Comparison of ENCODE assay signal across 29 cellular contexts in the genomic region with DNA sequence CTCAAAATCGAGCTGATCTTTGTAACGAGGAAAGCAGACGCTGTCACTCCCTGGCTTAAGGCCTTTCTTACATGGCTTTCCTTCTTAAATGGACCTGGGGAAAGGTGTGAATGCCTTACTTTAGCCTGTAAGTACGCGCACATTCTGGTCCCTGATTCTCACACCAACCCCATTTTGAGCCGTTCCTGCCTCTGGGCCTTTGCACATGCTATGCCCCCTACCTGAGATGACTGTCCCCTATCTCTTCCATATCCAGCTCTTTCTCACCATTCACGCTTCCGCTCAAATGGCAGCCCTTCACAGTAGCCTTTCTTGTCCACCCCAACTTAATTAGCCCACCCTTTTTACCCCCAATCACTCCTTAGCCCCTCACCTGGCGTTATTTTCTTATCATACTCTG.
"Had no signal": no experiment of that assay in that cellular context is flagged by ENCODE, and none has a peak within 500 bp of the region (broad histone marks: within the 10 kb centered on the region; RNA-seq: fewer than 3 reads in every experiment).

No MANE protein-coding gene starts in this region.

- ATAC-seq: naive thymus-derived CD8-positive, alpha-beta T cell; natural killer cell treated with Interleukin-12 subunit alpha and Interleukin-12 subunit beta and Interleukin-15 and Interleukin-18, amount 100 ng/mL, for 72 hours; psoas muscle; right cardiac atrium; right lobe of liver; stimulated activated effector memory CD8-positive, alpha-beta T cell treated with anti-CD3 and anti-CD28 coated beads, Interleukin-12 subunit alpha, Interleukin-12 subunit beta, amount 100 ng/mL, for 72 hours; stimulated activated naive CD8-positive, alpha-beta T cell treated with anti-CD3 and anti-CD28 coated beads, Interleukin-15, amount 100 ng/mL, for 72 hours; stimulated activated naive CD8-positive, alpha-beta T cell treated with anti-CD3 and anti-CD28 coated beads, Interleukin-15, Interleukin-2, amounts not matched to agents 100 U/mL and 50 U/mL, for 24 hours; upper lobe of right lung had no signal

- FAIRE-seq: small intestine had no signal

- H3K27ac Mint-ChIP-seq: natural killer cell treated with Interleukin-12 subunit alpha and Interleukin-12 subunit beta and Interleukin-15 and Interleukin-18, amount 100 ng/mL, for 72 hours; nephron progenitor cell; progenitor cell of endocrine pancreas; stimulated activated effector memory CD8-positive, alpha-beta T cell treated with anti-CD3 and anti-CD28 coated beads, Interleukin-12 subunit alpha, Interleukin-12 subunit beta, amount 100 ng/mL, for 72 hours; stimulated activated naive CD8-positive, alpha-beta T cell treated with anti-CD3 and anti-CD28 coated beads, Interleukin-15, amount 100 ng/mL, for 72 hours; type B pancreatic cell had no signal

- H3K36me3 ChIP-seq: ovary, right lobe of liver, sigmoid colon, suprapubic skin, tibial artery, transverse colon, upper lobe of right lung, uterus had no signal

- H3K27ac ChIP-seq: ovary, parathyroid adenoma, psoas muscle, right lobe of liver, sigmoid colon, suprapubic skin, testis, tibial artery, transverse colon, upper lobe of right lung, uterus had no signal

- H3K27me3 ChIP-seq: ovary, right lobe of liver, sigmoid colon, suprapubic skin, testis, tibial artery, transverse colon, upper lobe of right lung, uterus had no signal

- H3K36me3 Mint-ChIP-seq: naive thymus-derived CD8-positive, alpha-beta T cell; natural killer cell treated with Interleukin-12 subunit alpha and Interleukin-12 subunit beta and Interleukin-15 and Interleukin-18, amount 100 ng/mL, for 72 hours; stimulated activated effector memory CD8-positive, alpha-beta T cell treated with anti-CD3 and anti-CD28 coated beads, Interleukin-12 subunit alpha, Interleukin-12 subunit beta, amount 100 ng/mL, for 72 hours; type B pancreatic cell had no signal

- H3K4me3 ChIP-seq: ovary, psoas muscle, right lobe of liver, sigmoid colon, suprapubic skin, testis, tibial artery, transverse colon, upper lobe of right lung, uterus had no signal

- H3K9ac ChIP-seq: parathyroid adenoma had no signal

- H3K79me2 ChIP-seq: parathyroid adenoma had no signal

- H3K9me3 Mint-ChIP-seq: naive thymus-derived CD8-positive, alpha-beta T cell; natural killer cell treated with Interleukin-12 subunit alpha and Interleukin-12 subunit beta and Interleukin-15 and Interleukin-18, amount 100 ng/mL, for 72 hours; nephron progenitor cell; neural crest cell; stimulated activated effector memory CD8-positive, alpha-beta T cell treated with anti-CD3 and anti-CD28 coated beads, Interleukin-12 subunit alpha, Interleukin-12 subunit beta, amount 100 ng/mL, for 72 hours had no signal

- H3K9me3 ChIP-seq: ovary, psoas muscle, right lobe of liver, sigmoid colon, suprapubic skin, testis, tibial artery, transverse colon, upper lobe of right lung, uterus had no signal

- H3K27me3 Mint-ChIP-seq: stimulated activated naive CD8-positive, alpha-beta T cell treated with anti-CD3 and anti-CD28 coated beads, Interleukin-15, amount 100 ng/mL, for 72 hours; type B pancreatic cell had no signal

- H3K4me1 ChIP-seq: parathyroid adenoma, psoas muscle, right lobe of liver, testis, uterus had no signal

- H3K4me3 Mint-ChIP-seq: naive thymus-derived CD8-positive, alpha-beta T cell; natural killer cell treated with Interleukin-12 subunit alpha and Interleukin-12 subunit beta and Interleukin-15 and Interleukin-18, amount 100 ng/mL, for 72 hours; nephron progenitor cell; neural crest cell; stimulated activated effector memory CD8-positive, alpha-beta T cell treated with anti-CD3 and anti-CD28 coated beads, Interleukin-12 subunit alpha, Interleukin-12 subunit beta, amount 100 ng/mL, for 72 hours; stimulated activated naive CD8-positive, alpha-beta T cell treated with anti-CD3 and anti-CD28 coated beads, Interleukin-15, amount 100 ng/mL, for 72 hours; type B pancreatic cell had no signal

- H2AFZ ChIP-seq: parathyroid adenoma had no signal

- DNase-seq: naive thymus-derived CD8-positive, alpha-beta T cell; nephron progenitor cell; occipital lobe; ovary; psoas muscle; right cardiac atrium; right lobe of liver; sigmoid colon; small intestine; stimulated activated CD4-positive, alpha-beta T cell treated with anti-CD3 and anti-CD28 coated beads, Interleukin-15, amount 100 ng/mL, for 24 hours; stimulated activated CD4-positive, alpha-beta T cell treated with anti-CD3 and anti-CD28 coated beads, Interleukin-2, amount 100 ng/mL, for 24 hours; stimulated activated CD4-positive, alpha-beta T cell treated with anti-CD3 and anti-CD28 coated beads, Interleukin-2, amount 100 ng/mL, for 48 hours; stimulated activated CD4-positive, alpha-beta T cell treated with anti-CD3 and anti-CD28 coated beads, Interleukin-4, amount 100 ng/mL, for 24 hours; stimulated activated naive CD4-positive, alpha-beta T cell; stimulated activated naive CD8-positive, alpha-beta T cell treated with anti-CD3 and anti-CD28 coated beads, Interleukin-15, amount 100 ng/mL, for 72 hours; stimulated activated naive CD8-positive, alpha-beta T cell treated with anti-CD3 and anti-CD28 coated beads, Interleukin-15, Interleukin-2, amounts not matched to agents 100 U/mL and 50 U/mL, for 24 hours; substantia nigra; testis; transverse colon; upper lobe of right lung; uterus had no signal
